16 cellular contexts compared by ENCODE assay signal in the genomic region with DNA sequence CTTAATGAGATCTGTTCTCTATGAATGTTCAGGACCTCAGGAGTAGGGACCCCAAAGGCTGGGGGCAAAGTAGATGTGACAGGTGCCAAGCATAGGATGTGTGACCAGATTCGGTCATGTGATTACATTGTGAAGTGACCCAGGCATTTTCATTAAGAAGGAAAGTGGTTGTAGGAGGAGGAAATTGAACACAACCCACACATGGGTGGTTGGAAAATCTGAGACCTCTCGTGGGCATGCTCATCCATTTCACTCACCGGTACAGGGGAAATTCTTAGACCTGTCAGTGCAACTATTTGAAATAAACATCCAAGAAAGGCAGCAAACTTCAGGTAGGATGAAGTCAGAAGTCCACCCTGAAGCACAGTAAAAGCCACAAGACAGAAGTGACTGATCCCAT.
"Had no signal": no experiment of that assay in that cellular context is flagged by ENCODE, and none has a peak within 500 bp of the region (broad histone marks: within the 10 kb centered on the region; RNA-seq: fewer than 3 reads in every experiment).

No MANE protein-coding gene starts in this region.

- H3K4me1 Mint-ChIP-seq: activated B cell treated with CpG ODN at 0.5 μM for 24 hours had no signal

- H3K4me1 ChIP-seq: adrenal gland, foreskin keratinocyte had no signal

- H3K27me3 ChIP-seq: adrenal gland, foreskin keratinocyte, ovary had no signal

- H3K9me3 Mint-ChIP-seq: activated B cell treated with CpG ODN at 0.5 μM for 24 hours; effector memory CD8-positive, alpha-beta T cell; T-helper 1 cell treated with Interleukin-12 subunit alpha and Interleukin-12 subunit beta and Interleukin-4 antibody, amounts not matched to agents 30 μg/mL and 1 μg/mL, for 36 hours had no signal

- H3K27me3 Mint-ChIP-seq: activated B cell treated with CpG ODN at 0.5 μM for 24 hours; effector memory CD8-positive, alpha-beta T cell; memory B cell; naive thymus-derived CD4-positive, alpha-beta T cell had no signal

- H3K36me3 ChIP-seq: adrenal gland, ovary had no signal

- DNase-seq: activated B cell treated with CpG ODN at 0.5 μM for 24 hours; activated CD8-positive, alpha-beta memory T cell treated with anti-CD3 and anti-CD28 coated beads, Interleukin-2, amount 50 U/mL, for 4 hours; activated effector memory CD4-positive, alpha-beta T cell treated with Interleukin-2 at 50 U/mL for 16 hours; adrenal gland; dermis blood vessel endothelial cell; effector memory CD8-positive, alpha-beta T cell; foreskin keratinocyte; glutamatergic neuron; left ventricle myocardium superior; mucosa of descending colon; ovary; SIG-M5 had no signal

- H3K4me3 ChIP-seq: adrenal gland, mucosa of descending colon, ovary had no signal

- H3K27ac Mint-ChIP-seq: activated B cell treated with CpG ODN at 0.5 μM for 24 hours; memory B cell; naive thymus-derived CD4-positive, alpha-beta T cell; T-helper 1 cell treated with Interleukin-12 subunit alpha and Interleukin-12 subunit beta and Interleukin-4 antibody, amounts not matched to agents 30 μg/mL and 1 μg/mL, for 36 hours had no signal

- H3K27ac ChIP-seq: adrenal gland, foreskin keratinocyte, ovary had no signal

- ATAC-seq: effector memory CD8-positive, alpha-beta T cell; foreskin keratinocyte; left ventricle myocardium superior; mucosa of descending colon; naive thymus-derived CD4-positive, alpha-beta T cell; sciatic nerve had no signal

- H3K4me3 Mint-ChIP-seq: activated B cell treated with CpG ODN at 0.5 μM for 24 hours; effector memory CD8-positive, alpha-beta T cell; memory B cell; naive thymus-derived CD4-positive, alpha-beta T cell; T-helper 1 cell treated with Interleukin-12 subunit alpha and Interleukin-12 subunit beta and Interleukin-4 antibody, amounts not matched to agents 30 μg/mL and 1 μg/mL, for 36 hours had no signal
